ENCODE assay signal across 8 cellular contexts in genomic region chr4:123390846-123391456, GRCh38. TPM values are rescaled to one million over a fixed set of nuclear protein-coding genes. Genes with fewer than 3 reads are reported as not detected.
A peak's percentile ranks its signal among the peaks of the same experiment; 100 is the strongest.
DNase-seq lines count a peak whose midpoint lies in the region; ATAC-seq, FAIRE-seq and TF ChIP-seq lines count a peak whose summit lies in the region.

No MANE protein-coding gene starts in this region.

- no peaks in the 10 kb centered on the region for H3F3A ChIP-seq in PC-3 (ENCODE audit: low read length, unreplicated experiment)

- H3K4me3 ChIP-seq in PC-3 (ENCODE audit: low read length) (no peak overlapping the region), fibroblast of villous mesenchyme (ENCODE audit: low read depth, low read length) (no peak overlapping the region), coronary artery (no peak overlapping the region)

- intact Hi-C loops in PC-3 (cut with micrococcal nuclease), result loop anchor here (5.0 kb wide), 1 partner anchor 49 kb away; no protein-coding TSS in a partner anchor

- no peaks in the 10 kb centered on the region for H4K20me1 ChIP-seq in PC-3 (ENCODE audit: low read length)

- no peak overlapping the region for H2AFZ ChIP-seq in PC-3 (ENCODE audit: low read length)

- no peak overlapping the region for H3K4me2 ChIP-seq in PC-3 (ENCODE audit: low read length)

- H3K36me3 ChIP-seq in PC-3 (ENCODE audit: low read depth, low read length), result no peaks in the 10 kb centered on the region

- peak; percentile 98 for FAIRE-seq in A204.1 (lab: Jason Lieb, UNC)
- no peak for FAIRE-seq in GM19239 (lab: Jason Lieb, UNC)

- BruUV-seq in PC-3 (replicated peaks; lab: Mats Ljungman, UMichigan), result no TSS peak

- peak; percentile 17; the same call in 1 of the 2 replicates for TF ChIP-seq CTCF in GM12874 (IDR thresholded peaks at IDR 0.05; ENCODE audit: insufficient read depth, low read depth, low read length)
- TF ChIP-seq CTCF in PC-3 (conservative IDR thresholded peaks at IDR 0.05; ENCODE audit: low read depth, low read length), result peak; percentile 63
- TF ChIP-seq CTCF in fibroblast of villous mesenchyme (IDR thresholded peaks at IDR 0.05; ENCODE audit: insufficient read depth, low read depth, low read length), result peak; percentile 51
- no peak for TF ChIP-seq CTCF in coronary artery (IDR thresholded peaks at IDR 0.05)

- peaks cover 6% of the 10 kb centered on the region for H3K4me1 ChIP-seq in PC-3 (ENCODE audit: insufficient read depth, low read length)

- H3K9me2 ChIP-seq in PC-3 (replicated peaks; ENCODE audit: low read length), result no peaks in the 10 kb centered on the region

- DNase-seq in PC-3 (peak; percentile 47), fibroblast of villous mesenchyme (ENCODE audit: low read depth) (peak; percentile 45), GM19239 (ENCODE audit: insufficient read length, low spot score) (no peak), coronary artery (ENCODE audit: low spot score) (no peak)

- no peaks in the 10 kb centered on the region for H3K9me3 ChIP-seq in PC-3 (ENCODE audit: low read length)

- peak; percentile 35; the same call in 1 of the 2 replicates for ATAC-seq in PC-3
- ATAC-seq in GM21576 (IDR thresholded peaks at IDR 0.05; ENCODE audit: unreplicated experiment), result no peak
- ATAC-seq in GM19328 (IDR thresholded peaks at IDR 0.05; ENCODE audit: unreplicated experiment), result no peak

- CTCF ChIA-PET in PC-3 (lab: Charles Lee), result no interaction called here

- H3K27ac ChIP-seq in PC-3 (ENCODE audit: low read length), result no peak overlapping the region
- no peak overlapping the region for H3K27ac ChIP-seq in coronary artery

- no peak overlapping the region for H3K9ac ChIP-seq in PC-3 (ENCODE audit: low read length)

- POLR2A ChIA-PET in PC-3 (lab: Charles Lee; ENCODE audit: unreplicated experiment), result no interaction called here

- H3K27me3 ChIP-seq in PC-3 (ENCODE audit: low read length), result no peaks in the 10 kb centered on the region

- no peaks in the 10 kb centered on the region for H3K79me2 ChIP-seq in PC-3 (ENCODE audit: low read length)

RNA-seq across cellular contexts. Expression of gene SPRY1, which starts 5.6 kb away (rescaled TPM):
- total RNA-seq in PC-3 (2014; rRNA removed) (26.4 and 30.6 TPM in 2 replicates), fibroblast of villous mesenchyme (7.3 and 14.8 TPM in 2 replicates)

Comparison
In these comparisons a context has a peak if more than half of its experiments do, and no peak if none do; other contexts are left out.
1. DNase-seq: peak in PC-3 (single experiment) and fibroblast of villous mesenchyme (single experiment); none in GM19239 (single experiment) and coronary artery (single experiment).